16 cellular contexts compared by ENCODE assay signal in genomic region chr11:47161890-47162289, GRCh38. TPM values are rescaled to one million over a fixed set of nuclear protein-coding genes. Genes with fewer than 3 reads are reported as not detected.
DNase-seq lines count a peak whose midpoint lies in the region; ATAC-seq and TF ChIP-seq lines count a peak whose summit lies in the region.
"Had no signal": no experiment of that assay in that cellular context is flagged by ENCODE, and none has a peak within 500 bp of the region (broad histone marks: within the 10 kb centered on the region; RNA-seq: fewer than 3 reads in every experiment).

No MANE protein-coding gene starts in this region.

- no peak overlapping the region for H2BK5ac ChIP-seq in IMR-90 (ENCODE audit: low read depth, low read length, poor library complexity, severe bottlenecking)

- H3K4ac ChIP-seq in IMR-90 (ENCODE audit: low read depth, low read length), result no peak overlapping the region

- H4K91ac ChIP-seq in IMR-90 (ENCODE audit: insufficient read depth, low read depth, low read length), result no peak overlapping the region

- in situ Hi-C loops in IMR-90 (cut with MboI; ENCODE audit: low sequenced_read_pairs), result no loop called here

- no peak overlapping the region for H2BK15ac ChIP-seq in IMR-90 (ENCODE audit: low read depth, low read length)

- no peak overlapping the region for H3K4me2 ChIP-seq in IMR-90 (ENCODE audit: low read depth, low read length)
- H3K4me2 ChIP-seq in neural cell (ENCODE audit: low read length), result no peak overlapping the region

- TF ChIP-seq CTCF in Calu3 (IDR thresholded peaks at IDR 0.05; ENCODE audit: unreplicated experiment) (no peak), IMR-90 (conservative IDR thresholded peaks at IDR 0.05; ENCODE audit: low read depth, low read length) (no peak), chondrocyte (IDR thresholded peaks at IDR 0.05) (no peak), neural cell (IDR thresholded peaks at IDR 0.05; ENCODE audit: poor library complexity, severe bottlenecking) (peak; percentile 1)

- dilution Hi-C loops in IMR-90 (cut with HindIII; ENCODE audit: low sequenced_read_pairs, unreplicated experiment), result no loop called here

- no peaks in the 10 kb centered on the region for H3K79me2 ChIP-seq in neural cell (replicated peaks; ENCODE audit: insufficient read depth, low read length)

- no peaks in the 10 kb centered on the region for H3F3A ChIP-seq in neural cell (ENCODE audit: insufficient read depth, low read length, poor library complexity, severe bottlenecking)

- ATAC-seq in IMR-90 (ENCODE audit: low read depth) (no peak), esophagus mucosa (no peak)

- H3K56ac ChIP-seq in IMR-90 (ENCODE audit: extremely low read depth, insufficient read depth, low read length), result no peak overlapping the region

- H3K27ac Mint-ChIP-seq in Calu3 (ENCODE audit: unreplicated experiment) (peak overlapping the region; percentile 23), chondrocyte (ENCODE audit: unreplicated experiment) (peak overlapping the region; percentile 45)
- H3K27ac Mint-ChIP-seq: type B pancreatic cell had no signal

- no peaks in the 10 kb centered on the region for H3K4me1 Mint-ChIP-seq in Calu3 (ENCODE audit: low read depth, unreplicated experiment)
- peaks cover 4% of the 10 kb centered on the region for H3K4me1 Mint-ChIP-seq in chondrocyte (ENCODE audit: low read depth)

- H3K27me3 Mint-ChIP-seq in Calu3 (ENCODE audit: unreplicated experiment) (no peaks in the 10 kb centered on the region), chondrocyte (ENCODE audit: low read depth) (no peaks in the 10 kb centered on the region)
- H3K27me3 Mint-ChIP-seq: type B pancreatic cell had no signal

- H3K27me3 ChIP-seq in IMR-90 (ENCODE audit: control insufficient read depth, insufficient read depth, low read length), result no peaks in the 10 kb centered on the region
- no peaks in the 10 kb centered on the region for H3K27me3 ChIP-seq in neural cell (ENCODE audit: insufficient read depth, low read depth, low read length)
- H3K27me3 ChIP-seq: foreskin keratinocyte, pancreas, stomach had no signal

- no peak overlapping the region for H3K18ac ChIP-seq in IMR-90 (ENCODE audit: low read depth, low read length)

- H3K9me3 Mint-ChIP-seq in Calu3 (ENCODE audit: low read depth, unreplicated experiment) (no peaks in the 10 kb centered on the region), chondrocyte (ENCODE audit: low read depth) (no peaks in the 10 kb centered on the region)
- H3K9me3 Mint-ChIP-seq: type B pancreatic cell had no signal

- no peak for TF ChIP-seq EP300 in neural cell (conservative IDR thresholded peaks at IDR 0.05; ENCODE audit: poor library complexity, severe bottlenecking)

- TF ChIP-seq RAD21 in IMR-90 (IDR thresholded peaks at IDR 0.05; ENCODE audit: low read length) (no peak), neural cell (conservative IDR thresholded peaks at IDR 0.05) (no peak)

- H2AK9ac ChIP-seq in IMR-90 (replicated peaks; ENCODE audit: low read depth, low read length, poor library complexity), result no peak overlapping the region

- H3K9ac ChIP-seq in IMR-90 (ENCODE audit: low read depth, low read length) (no peak overlapping the region), neural cell (ENCODE audit: low read length) (no peak overlapping the region)

- DNase-seq in Calu3, result no peak
- DNase-seq in IMR-90, result peak; percentile 45
- DNase-seq in chondrocyte (ENCODE audit: low spot score), result no peak
- no peak for DNase-seq in NCI-H226
- no peak for DNase-seq in SHP77 treated with DMSO at 0.1 percent for 48 hours (lab: John Stamatoyannopoulos, UW)
- no peak for DNase-seq in GM19240 (ENCODE audit: insufficient read length, low spot score)
- DNase-seq: cerebellar nuclear complex, foreskin keratinocyte, lower lobe of right lung, NCI-H510A, stomach, SW 1271 had no signal

- BruUV-seq in Calu3 (replicated peaks; lab: Mats Ljungman, UMichigan), result no TSS peak
- BruUV-seq in IMR-90 (replicated peaks; lab: Mats Ljungman, UMichigan), result no TSS peak

- POLR2A ChIA-PET in IMR-90 (lab: Charles Lee; ENCODE audit: unreplicated experiment), result no interaction called here

- H3K4me1 ChIP-seq in IMR-90 (ENCODE audit: control insufficient read depth, insufficient read depth, low read length), result no peaks in the 10 kb centered on the region
- H3K4me1 ChIP-seq: foreskin keratinocyte, lower lobe of right lung had no signal

- H2BK20ac ChIP-seq in IMR-90 (ENCODE audit: low read depth, low read length), result no peak overlapping the region

- no peak overlapping the region for H2AK5ac ChIP-seq in IMR-90 (ENCODE audit: low read depth, low read length)

- no peak overlapping the region for H4K5ac ChIP-seq in IMR-90 (ENCODE audit: low read depth, low read length)

- H3K27ac ChIP-seq in IMR-90 (ENCODE audit: insufficient read depth, low read length) (no peak overlapping the region), neural cell (ENCODE audit: low read length) (no peak overlapping the region)
- H3K27ac ChIP-seq: foreskin keratinocyte, lower lobe of right lung, pancreas had no signal

- H4K20me1 ChIP-seq in IMR-90 (ENCODE audit: insufficient read depth, low read length), result peaks cover 29% of the 10 kb centered on the region
- H4K20me1 ChIP-seq in neural cell (ENCODE audit: insufficient read depth), result no peaks in the 10 kb centered on the region

- no CpG with 5 or more reads among the region's 9 CpGs for WGBS in IMR-90 (ENCODE audit: extremely low coverage in 2 of 2, insufficient read length in 1 of 2), 2 experiments

- H3K79me1 ChIP-seq in IMR-90 (ENCODE audit: low read depth in 1 of 2, low read length in 2 of 2), result peaks cover 0 to 29% of the 10 kb centered on the region in 2 experiments; a peak in 2 of 4 replicates

- H3K9me2 ChIP-seq in neural cell (ENCODE audit: insufficient read depth, low read length), result no peaks in the 10 kb centered on the region

- peaks cover 56% of the 10 kb centered on the region for H3K36me3 Mint-ChIP-seq in Calu3 (ENCODE audit: insufficient read depth, unreplicated experiment)
- H3K36me3 Mint-ChIP-seq in chondrocyte (ENCODE audit: low read depth), result peaks cover 10% of the 10 kb centered on the region

- peaks cover under 1% of the 10 kb centered on the region; the same call in 1 of the 2 replicates for H3K9me1 ChIP-seq in IMR-90 (ENCODE audit: insufficient read depth, low read length)

- no peak overlapping the region for H2BK120ac ChIP-seq in IMR-90 (ENCODE audit: low read depth, low read length)

- no peak overlapping the region for H3K23ac ChIP-seq in IMR-90 (ENCODE audit: low read depth, low read length)

- no peak overlapping the region for H3K14ac ChIP-seq in IMR-90 (replicated peaks; ENCODE audit: low read depth, low read length)

- intact Hi-C loops in Calu3 (cut with micrococcal nuclease; ENCODE audit: unreplicated experiment) (loop anchor here (1.0 kb wide), 1 partner anchor 273 kb away; no protein-coding TSS in a partner anchor), IMR-90 (cut with micrococcal nuclease) (loop anchor here (1.0 kb wide), 1 partner anchor 273 kb away; no protein-coding TSS in a partner anchor)

- no peaks in the 10 kb centered on the region for H3K9me3 ChIP-seq in IMR-90 (ENCODE audit: control insufficient read depth, insufficient read depth, low read length)
- H3K9me3 ChIP-seq in neural cell (ENCODE audit: low read length), result no peaks in the 10 kb centered on the region
- H3K9me3 ChIP-seq: lower lobe of right lung, pancreas, stomach had no signal

- peak overlapping the region; percentile 53 for H2AFZ ChIP-seq in IMR-90 (replicated peaks; ENCODE audit: low read length, poor library complexity)
- no peak overlapping the region for H2AFZ ChIP-seq in neural cell (ENCODE audit: low read depth, low read length)

- H3K4me3 Mint-ChIP-seq in Calu3 (ENCODE audit: low read depth, unreplicated experiment), result no peak overlapping the region
- H3K4me3 Mint-ChIP-seq in chondrocyte (ENCODE audit: unreplicated experiment), result no peak overlapping the region
- H3K4me3 Mint-ChIP-seq: type B pancreatic cell had no signal

- no peak overlapping the region for H4K8ac ChIP-seq in IMR-90 (ENCODE audit: low read depth in 2 of 2, low read length in 2 of 2)

- H3K4me3 ChIP-seq in IMR-90 (ENCODE audit: insufficient read depth, low read depth, low read length) (no peak overlapping the region), neural cell (ENCODE audit: low read length) (no peak overlapping the region)
- H3K4me3 ChIP-seq: lower lobe of right lung, pancreas, stomach had no signal

- peaks cover 29% of the 10 kb centered on the region for H3K36me3 ChIP-seq in IMR-90 (ENCODE audit: control insufficient read depth, insufficient read depth, low read length)
- no peaks in the 10 kb centered on the region for H3K36me3 ChIP-seq in neural cell (ENCODE audit: insufficient read depth, low read length)

- TF ChIP-seq POLR2A in IMR-90 (IDR thresholded peaks at IDR 0.05; ENCODE audit: low read depth, low read length), result no peak

- CTCF ChIA-PET in Calu3 (lab: Charles Lee) (interaction anchor here (0.6 kb wide), 1 partner anchor 28 kb away, joined by 4 read pairs; no protein-coding TSS in a partner anchor), IMR-90 (lab: Yijun Ruan, JAX) (interaction anchor here (0.6 kb wide), 1 partner anchor 243 kb away, joined by 3 read pairs; no protein-coding TSS in a partner anchor)

TF ChIP-seq in IMR-90, 13 proteins besides CTCF, POLR2A, EP300 and RAD21 (continues in another document):
- TF ChIP-seq CEBPB (IDR thresholded peaks at IDR 0.05; ENCODE audit: low read depth, low read length), result no peak

RNA-seq across cellular contexts. Expression of gene ARFGAP2, which starts 14.8 kb away (rescaled TPM):
- total RNA-seq in Calu3 (2022) (108 and 121 TPM in 2 replicates), IMR-90 (2012; rRNA removed) (87.8 and 114 TPM in 2 replicates), chondrocyte (48.4 to 55.6 TPM (median 51.1 TPM) in 3 replicates), esophagus mucosa (77.9 TPM)
- polyA plus RNA-seq in IMR-90 (2012; rRNA removed) (35.1 and 54.7 TPM in 2 replicates), neural cell (213 and 286 TPM in 2 replicates)
- polyA plus RNA-seq in IMR-90 (2012; cell fraction: cytosol; rRNA removed), result 39.1 and 42.9 TPM in 2 replicates
- 145 and 146 TPM in 2 replicates for polyA plus RNA-seq in IMR-90 (2012; cell fraction: nucleus; rRNA removed; ENCODE audit: low replicate concordance)
- polyA minus RNA-seq in neural cell, result 213 and 214 TPM in 2 replicates

RNA-seq across cellular contexts. Expression of gene PACSIN3, which starts 24.3 kb away (rescaled TPM):
- total RNA-seq in Calu3 (2022) (22.1 and 26.5 TPM in 2 replicates), IMR-90 (2012; rRNA removed) (18.9 and 19.2 TPM in 2 replicates), chondrocyte (45.0 to 69.4 TPM (median 65.3 TPM) in 3 replicates), esophagus mucosa (55.3 TPM)
- polyA plus RNA-seq in IMR-90 (2012; rRNA removed) (21.1 and 24.5 TPM in 2 replicates), neural cell (not detected in 2 replicates)
- polyA plus RNA-seq in IMR-90 (2012; cell fraction: cytosol; rRNA removed), result 30.8 and 31.9 TPM in 2 replicates
- 22.7 and 43.7 TPM in 2 replicates for polyA plus RNA-seq in IMR-90 (2012; cell fraction: nucleus; rRNA removed; ENCODE audit: low replicate concordance)
- not detected in 2 replicates for polyA minus RNA-seq in neural cell

RNA-seq across cellular contexts. Expression of gene DDB2, which starts 52.9 kb away (rescaled TPM):
- 18.7 and 27.8 TPM in 2 replicates for total RNA-seq in Calu3 (2022)
- total RNA-seq in IMR-90 (2012; rRNA removed), result 25.6 and 27.8 TPM in 2 replicates
- 33.5 and 33.6 TPM in 2 replicates for polyA plus RNA-seq in IMR-90 (2012; rRNA removed)
- 24.1 and 24.5 TPM in 2 replicates for polyA plus RNA-seq in IMR-90 (2012; cell fraction: cytosol; rRNA removed)
- 77.2 and 160 TPM in 2 replicates for polyA plus RNA-seq in IMR-90 (2012; cell fraction: nucleus; rRNA removed; ENCODE audit: low replicate concordance)
- total RNA-seq in chondrocyte, result 45.0 to 51.3 TPM (median 49.1 TPM) in 3 replicates
- 9.8 and 13.0 TPM in 2 replicates for polyA plus RNA-seq in neural cell
- 3.4 and 4.9 TPM in 2 replicates for polyA minus RNA-seq in neural cell
- total RNA-seq in esophagus mucosa, result 49.3 TPM
